Comparison of ENCODE assay signal across 22 cellular contexts in the genomic region with DNA sequence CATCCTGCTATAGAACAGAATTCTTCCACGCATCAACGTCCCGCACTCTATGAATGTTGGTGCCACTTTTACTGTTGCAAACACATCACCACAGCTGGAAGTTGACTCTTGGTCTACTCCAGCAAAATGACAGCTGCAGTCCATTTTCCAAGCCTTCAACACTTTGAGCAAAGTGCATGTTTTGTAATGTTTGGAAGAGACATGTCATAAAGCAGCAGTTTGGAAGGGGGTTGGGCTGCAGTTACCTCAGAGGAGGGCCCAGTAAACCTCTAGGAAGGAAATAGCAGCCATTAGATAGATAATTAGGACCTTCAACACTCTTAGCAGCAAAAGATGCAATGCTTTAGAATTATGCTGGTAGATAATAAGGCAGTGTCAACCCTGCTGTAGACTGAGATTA.
"Had no signal": no experiment of that assay in that cellular context is flagged by ENCODE, and none has a peak within 500 bp of the region (broad histone marks: within the 10 kb centered on the region; RNA-seq: fewer than 3 reads in every experiment).

No MANE protein-coding gene starts in this region.

- H3K27me3 ChIP-seq: SJCRH30 had no signal

- FAIRE-seq: HTR-8/SVneo, RCC 7860 had no signal

- DNase-seq: KBM-7, MV-4-11, NCI-H1048, NCI-H1105, NCI-H1417, NCI-H1436 treated with DMSO at 0.1 percent for 48 hours, NCI-H1694, NCI-H187 treated with DMSO at 0.1 percent for 48 hours, NCI-H2029 treated with DMSO at 0.1 percent for 48 hours, NCI-H2171 treated with DMSO at 0.1 percent for 48 hours, NCI-H226, NCI-H446, NCI-H510A, NCI-H524 treated with DMSO at 0.1 percent for 48 hours, NCI-H69, NCI-H774, RPMI8226, SHP77 treated with DMSO at 0.1 percent for 48 hours, SJCRH30 had no signal

- H3K36me3 ChIP-seq: SJCRH30 had no signal

- H3K4me1 ChIP-seq: SJCRH30 had no signal

- H3K4me3 ChIP-seq: SJCRH30 had no signal

- H3K27ac ChIP-seq: HL-60, SJCRH30 had no signal

- H3K9me3 ChIP-seq: SJCRH30 had no signal
